In genomic region chr4:74376888-74377483, GRCh38 we compare ENCODE assay signal across 8 cellular contexts. TPM values are rescaled to one million over a fixed set of nuclear protein-coding genes. Genes with fewer than 3 reads are reported as not detected.
A peak's percentile ranks its signal among the peaks of the same experiment; 100 is the strongest.
DNase-seq lines count a peak whose midpoint lies in the region; ATAC-seq and TF ChIP-seq lines count a peak whose summit lies in the region.

No MANE protein-coding gene starts in this region.

- no peak overlapping the region for H3K4me3 Mint-ChIP-seq in natural killer cell
- H3K4me3 Mint-ChIP-seq in natural killer cell treated with Interleukin-12 subunit alpha and Interleukin-12 subunit beta and Interleukin-15 and Interleukin-18, amount 100 ng/mL, for 72 hours: no peak overlapping the region
- H3K4me3 Mint-ChIP-seq in osteocyte (ENCODE audit: unreplicated experiment): no peak overlapping the region

- H3K9me3 Mint-ChIP-seq in natural killer cell (no peaks in the 10 kb centered on the region), osteocyte (ENCODE audit: unreplicated experiment) (peaks cover 6% of the 10 kb centered on the region)
- no peaks in the 10 kb centered on the region for H3K9me3 Mint-ChIP-seq in natural killer cell treated with Interleukin-12 subunit alpha and Interleukin-12 subunit beta and Interleukin-15 and Interleukin-18, amount 100 ng/mL, for 72 hours

- ATAC-seq in natural killer cell (peak; percentile 70 to 86 (median 74)), HG03442 (IDR thresholded peaks at IDR 0.05; ENCODE audit: unreplicated experiment) (peak; percentile 68), RWPE2 (ENCODE audit: low read depth) (0 out of 3 replicates have a peak, but pooled peaks have one; percentile 23)
- no peak for ATAC-seq in natural killer cell treated with Interleukin-12 subunit alpha and Interleukin-12 subunit beta and Interleukin-15 and Interleukin-18, amount 100 ng/mL, for 72 hours

- H3K79me2 ChIP-seq in fibroblast of lung (ENCODE audit: control insufficient read depth, insufficient read depth, low read length): no peaks in the 10 kb centered on the region

- H3K27ac ChIP-seq in RWPE2 (ENCODE audit: poor library complexity, severe bottlenecking) (peak overlapping the region; percentile 99), fibroblast of lung (ENCODE audit: insufficient read depth, low read length) (no peak overlapping the region)

- H3K9me3 ChIP-seq in RWPE2 (ENCODE audit: severe bottlenecking) (no peaks in the 10 kb centered on the region), fibroblast of lung (ENCODE audit: control insufficient read depth, insufficient read depth, low read depth, low read length) (no peaks in the 10 kb centered on the region)

- H3K4me3 ChIP-seq in RWPE2 (ENCODE audit: severe bottlenecking): no peak overlapping the region
- H3K4me3 ChIP-seq in fibroblast of lung (replicated peaks in 1 of 4; ENCODE audit: control extremely low read depth in 1 of 4, insufficient read depth in 1 of 4, low read depth in 3 of 4, low read length in 4 of 4): no peak overlapping the region

- H3K36me3 Mint-ChIP-seq in natural killer cell (no peaks in the 10 kb centered on the region), osteocyte (ENCODE audit: unreplicated experiment) (no peaks in the 10 kb centered on the region)
- H3K36me3 Mint-ChIP-seq in natural killer cell treated with Interleukin-12 subunit alpha and Interleukin-12 subunit beta and Interleukin-15 and Interleukin-18, amount 100 ng/mL, for 72 hours: no peaks in the 10 kb centered on the region

- H4K20me1 ChIP-seq in fibroblast of lung (ENCODE audit: control insufficient read depth, extremely low read depth, insufficient read depth, low read length): no peaks in the 10 kb centered on the region

- TF ChIP-seq CTCF in natural killer cell (IDR thresholded peaks at IDR 0.05): peak; percentile 86
- TF ChIP-seq CTCF in RWPE2 (IDR thresholded peaks at IDR 0.05; ENCODE audit: poor library complexity, severe bottlenecking): peak; percentile 89
- TF ChIP-seq CTCF in fibroblast of lung (conservative IDR thresholded peaks at IDR 0.05 in 1 of 2, IDR thresholded peaks at IDR 0.05 in 1 of 2; ENCODE audit: low read depth in 1 of 2, low read length in 2 of 2): peak; percentile 54 to 60
- peak; percentile 75 for TF ChIP-seq CTCF in osteocyte (IDR thresholded peaks at IDR 0.05)

- DNase-seq in natural killer cell: no peak
- no peak for DNase-seq in natural killer cell treated with Interleukin-12 subunit alpha and Interleukin-12 subunit beta and Interleukin-15 and Interleukin-18, amount 100 ng/mL, for 72 hours (ENCODE audit: low spot score)
- DNase-seq in RWPE2 (ENCODE audit: low spot score): no peak
- peak; percentile 58 to 90 for DNase-seq in fibroblast of lung (ENCODE audit: low read depth in 2 of 2)
- no peak for DNase-seq in osteocyte (ENCODE audit: extremely low spot score, unreplicated experiment)
- DNase-seq in NCI-H2107 (lab: John Stamatoyannopoulos, UW): no peak
- no peak for DNase-seq in NCI-H2107 treated with DMSO at 0.1 percent for 48 hours (lab: John Stamatoyannopoulos, UW; ENCODE audit: unreplicated experiment)

- H3K4me1 ChIP-seq in RWPE2 (ENCODE audit: insufficient read depth, poor library complexity, severe bottlenecking): peaks cover 50% of the 10 kb centered on the region
- H3K4me1 ChIP-seq in fibroblast of lung (ENCODE audit: control insufficient read depth, extremely low read depth, insufficient read depth, low read length): no peaks in the 10 kb centered on the region

- no peak overlapping the region for H3K27ac Mint-ChIP-seq in natural killer cell
- no peak overlapping the region for H3K27ac Mint-ChIP-seq in natural killer cell treated with Interleukin-12 subunit alpha and Interleukin-12 subunit beta and Interleukin-15 and Interleukin-18, amount 100 ng/mL, for 72 hours
- H3K27ac Mint-ChIP-seq in osteocyte (ENCODE audit: unreplicated experiment): no peak overlapping the region

- H3K4me2 ChIP-seq in fibroblast of lung (ENCODE audit: extremely low read depth, insufficient read depth, low read length): no peak overlapping the region

- no peaks in the 10 kb centered on the region for H3K27me3 ChIP-seq in RWPE2 (ENCODE audit: insufficient read depth, poor library complexity, severe bottlenecking)
- H3K27me3 ChIP-seq in fibroblast of lung (ENCODE audit: control insufficient read depth, insufficient read depth, low read length): no peaks in the 10 kb centered on the region

- H3K27me3 Mint-ChIP-seq in natural killer cell (ENCODE audit: low read depth in 2 of 2) (peaks cover 0 to 5% of the 10 kb centered on the region in 2 donors), osteocyte (ENCODE audit: unreplicated experiment) (no peaks in the 10 kb centered on the region)
- H3K27me3 Mint-ChIP-seq in natural killer cell treated with Interleukin-12 subunit alpha and Interleukin-12 subunit beta and Interleukin-15 and Interleukin-18, amount 100 ng/mL, for 72 hours: peaks cover under 1 to 2% of the 10 kb centered on the region in 2 donors

- no peak overlapping the region for H3K9ac ChIP-seq in fibroblast of lung (ENCODE audit: insufficient read depth, low read length)

- H3K36me3 ChIP-seq in RWPE2 (ENCODE audit: low read depth) (peaks cover 80% of the 10 kb centered on the region), fibroblast of lung (ENCODE audit: control insufficient read depth, insufficient read depth, low read length) (no peaks in the 10 kb centered on the region)

- intact Hi-C loops in natural killer cell (cut with micrococcal nuclease): loop anchor here (1.0 to 2.0 kb wide), 4 partner anchors 68 to 298 kb away; partner anchors contain the start of gene AREG

- no peak overlapping the region for H2AFZ ChIP-seq in fibroblast of lung (ENCODE audit: low read length)

- H3K4me1 Mint-ChIP-seq in natural killer cell (no peaks in the 10 kb centered on the region), osteocyte (ENCODE audit: unreplicated experiment) (peaks cover 24% of the 10 kb centered on the region)
- H3K4me1 Mint-ChIP-seq in natural killer cell treated with Interleukin-12 subunit alpha and Interleukin-12 subunit beta and Interleukin-15 and Interleukin-18, amount 100 ng/mL, for 72 hours (ENCODE audit: low read depth in 2 of 2): no peaks in the 10 kb centered on the region

RNA-seq across cellular contexts. Expression of gene EREG, which starts 12.0 kb away (rescaled TPM):
- total RNA-seq in natural killer cell (10 to 100 TPM in 1 of 3 donors, 1 to 10 TPM in 2; 2.3 to 23.3 (median 6.4) TPM), fibroblast of lung (2.8 and 9.9 TPM in 2 replicates), osteocyte (1.3 and 2.2 TPM in 2 replicates)
- total RNA-seq in natural killer cell treated with Interleukin-12 subunit alpha and Interleukin-12 subunit beta and Interleukin-15 and Interleukin-18, amount 100 ng/mL, for 72 hours: not detected
- polyA plus RNA-seq in fibroblast of lung: 0.41 and 2.0 TPM in 2 replicates
- 0.22 and 1.7 TPM in 2 replicates for polyA plus RNA-seq in fibroblast of lung (2012)
- 0.27 and 0.70 TPM in 2 replicates for polyA minus RNA-seq in fibroblast of lung (ENCODE audit: low replicate concordance)

Comparison
In these comparisons a context has a peak if more than half of its experiments do, and no peak if none do; other contexts are left out.
1. ATAC-seq: peak in natural killer cell (3 of 3), HG03442 (single experiment) and RWPE2 (single experiment); none in natural killer cell treated with Interleukin-12 subunit alpha and Interleukin-12 subunit beta and Interleukin-15 and Interleukin-18, amount 100 ng/mL, for 72 hours (0 of 2).
2. DNase-seq: peak in fibroblast of lung (2 of 2); none in natural killer cell (single experiment), natural killer cell treated with Interleukin-12 subunit alpha and Interleukin-12 subunit beta and Interleukin-15 and Interleukin-18, amount 100 ng/mL, for 72 hours (single experiment), RWPE2 (single experiment), osteocyte (single experiment), NCI-H2107 (single experiment) and NCI-H2107 treated with DMSO at 0.1 percent for 48 hours (single experiment).
3. Peak in every context shown above with its lines, with median percentiles within 50 percentile points of each other: CTCF ChIP-seq.